In the genomic region with DNA sequence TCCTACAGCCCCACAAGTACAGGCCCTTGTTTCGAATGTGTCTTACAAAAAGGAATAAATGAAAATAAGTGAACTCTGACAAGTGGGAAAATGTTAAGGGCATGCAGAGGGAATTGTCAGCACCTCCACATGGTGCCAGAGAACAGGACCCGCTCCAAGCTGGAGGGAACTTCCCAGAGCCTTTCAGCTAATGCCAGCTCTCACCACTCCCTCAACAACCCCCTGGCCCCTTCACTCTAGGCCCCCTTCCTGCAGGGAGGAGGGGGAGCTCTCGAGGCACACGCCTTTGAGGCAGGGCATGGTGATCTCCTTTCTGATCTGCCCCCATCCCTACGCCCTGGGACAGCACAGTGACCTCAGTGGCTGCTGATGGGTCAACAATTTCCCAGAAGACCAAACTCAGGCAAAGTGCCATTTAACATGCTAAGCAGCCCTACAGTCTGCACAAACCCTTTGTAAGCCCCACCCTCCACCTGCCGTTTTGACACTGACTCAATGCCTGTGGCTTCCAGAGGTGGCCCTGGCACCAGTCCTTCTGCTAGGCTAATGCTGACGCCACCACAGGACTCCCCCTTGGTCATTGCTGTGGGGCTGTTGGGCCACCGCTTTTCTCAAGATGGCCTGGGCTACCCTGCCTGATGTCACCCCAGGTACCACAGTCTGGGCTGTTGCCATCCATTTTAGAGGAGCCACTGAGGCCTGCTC, we compare ENCODE assay signal across 20 cellular contexts. TPM values are rescaled to one million over a fixed set of nuclear protein-coding genes. Genes with fewer than 3 reads are reported as not detected.
DNase-seq lines count a peak whose midpoint lies in the region; ATAC-seq lines count a peak whose summit lies in the region.
"Had no signal": no experiment of that assay in that cellular context is flagged by ENCODE, and none has a peak within 500 bp of the region (broad histone marks: within the 10 kb centered on the region; RNA-seq: fewer than 3 reads in every experiment).

No MANE protein-coding gene starts in this region.

- peak overlapping the region; percentile 40 for H3K18ac ChIP-seq in neuronal stem cell (ENCODE audit: low read length)

- no peak overlapping the region for H3K27ac ChIP-seq in neuronal stem cell (replicated peaks; ENCODE audit: low read length)
- H3K27ac ChIP-seq: C4-2B, RWPE1, SK-N-MC had no signal

- H3K9me3 ChIP-seq in neuronal stem cell (replicated peaks in 1 of 2; ENCODE audit: control insufficient read depth in 2 of 2, insufficient read depth in 1 of 2, low read depth in 1 of 2, low read length in 2 of 2) = no peaks in the 10 kb centered on the region

- ATAC-seq in GM21786 (IDR thresholded peaks at IDR 0.05; ENCODE audit: unreplicated experiment) (no peak), GM21825 (IDR thresholded peaks at IDR 0.05; ENCODE audit: unreplicated experiment) (no peak)
- ATAC-seq: HCT116 had no signal

- H3K4me3 ChIP-seq in neuronal stem cell (ENCODE audit: low read length in 2 of 2) = no peak overlapping the region
- H3K4me3 ChIP-seq: SK-N-MC had no signal

- no peak overlapping the region for H3K4me2 ChIP-seq in neuronal stem cell (ENCODE audit: insufficient read depth, low read length, poor library complexity, severe bottlenecking)

- no CpG with 5 or more reads among the region's 8 CpGs for WGBS in neuronal stem cell (ENCODE audit: extremely low coverage in 2 of 2, insufficient read length in 2 of 2, insufficient replicate concordance in 1 of 2), 2 donors

- peaks cover 0 to 13% (median 0%) of the 10 kb centered on the region in 3 experiments for H3K27me3 ChIP-seq in neuronal stem cell (ENCODE audit: control insufficient read depth in 3 of 3, insufficient read depth in 3 of 3, low read depth in 1 of 3, low read length in 3 of 3)

- no peak overlapping the region for H3K9ac ChIP-seq in neuronal stem cell (ENCODE audit: low read depth, low read length, poor library complexity)

- peak overlapping the region; percentile 36 for H2BK120ac ChIP-seq in neuronal stem cell (ENCODE audit: low read depth, low read length)

- H3K79me1 ChIP-seq in neuronal stem cell (ENCODE audit: low read depth, low read length) = no peaks in the 10 kb centered on the region

- no peak overlapping the region for H4K8ac ChIP-seq in neuronal stem cell (ENCODE audit: low read depth, low read length)

- no peaks in the 10 kb centered on the region for H3K36me3 ChIP-seq in neuronal stem cell (replicated peaks in 1 of 2; ENCODE audit: control insufficient read depth in 2 of 2, insufficient read depth in 2 of 2, low read length in 2 of 2)

- peak overlapping the region; percentile 66 for H2AK5ac ChIP-seq in neuronal stem cell (ENCODE audit: low read depth, low read length)

- DNase-seq in NCI-H1417 (lab: John Stamatoyannopoulos, UW) (peak in 2 of 3 experiments; percentile 3 to 58), NCI-H1417 treated with DMSO at 0.1 percent for 48 hours (lab: John Stamatoyannopoulos, UW) (no peak), COLO668 (lab: John Stamatoyannopoulos, UW; ENCODE audit: unreplicated experiment) (peak; percentile 56), NCI-H2029 treated with DMSO at 0.1 percent for 48 hours (lab: John Stamatoyannopoulos, UW) (peak; percentile 82), neuronal stem cell (ENCODE audit: low spot score) (no peak), OCI-M1 (lab: John Stamatoyannopoulos, UW) (no peak)
- DNase-seq: 8988T; CD8-positive, alpha-beta memory T cell; GOT3; KG1; NCI-H1092; NCI-H146; NCI-H524 treated with DMSO at 0.1 percent for 48 hours; SHP77 treated with DMSO at 0.1 percent for 48 hours had no signal

- no peak overlapping the region for H2AFZ ChIP-seq in neuronal stem cell (ENCODE audit: low read length)

- H2BK12ac ChIP-seq in neuronal stem cell (ENCODE audit: low read length) = peak overlapping the region; percentile 75

- no peak overlapping the region for H3K4ac ChIP-seq in neuronal stem cell (ENCODE audit: low read length)

- H3K4me1 ChIP-seq in neuronal stem cell (ENCODE audit: control insufficient read depth in 2 of 2, insufficient read depth in 1 of 2, low read depth in 1 of 2, low read length in 2 of 2) = peaks cover 0 to 11% of the 10 kb centered on the region in 2 donors

- H3K23ac ChIP-seq in neuronal stem cell (ENCODE audit: low read depth, low read length, poor library complexity) = peak overlapping the region; percentile 52

- H3K14ac ChIP-seq in neuronal stem cell (ENCODE audit: low read length) = peak overlapping the region; percentile 39

- peak overlapping the region; percentile 19 for H2BK15ac ChIP-seq in neuronal stem cell (ENCODE audit: low read length)

- peak overlapping the region; percentile 56 for H2BK5ac ChIP-seq in neuronal stem cell (ENCODE audit: low read length)

- H4K91ac ChIP-seq in neuronal stem cell (ENCODE audit: low read depth, low read length, poor library complexity) = no peak overlapping the region

RNA-seq across cellular contexts. Expression of gene CHST1, which starts 12.5 kb away (rescaled TPM):
- polyA plus RNA-seq in neuronal stem cell (2013, experiment 1 of 2) = 2.3 TPM
- polyA plus RNA-seq in neuronal stem cell (2013, experiment 2 of 2) = 2.4 TPM
- polyA plus RNA-seq: CD8-positive, alpha-beta memory T cell had no signal

Comparison
In these comparisons a context has a peak if more than half of its experiments do, and no peak if none do; other contexts are left out.
1. DNase-seq: peak in NCI-H1417 (2 of 3), COLO668 (single experiment) and NCI-H2029 treated with DMSO at 0.1 percent for 48 hours (single experiment); none in NCI-H1417 treated with DMSO at 0.1 percent for 48 hours (single experiment), neuronal stem cell (single experiment) and OCI-M1 (single experiment).